17 cellular contexts compared by ENCODE assay signal in genomic region chr1:180401999-180402398, GRCh38.
"Had no signal": no experiment of that assay in that cellular context is flagged by ENCODE, and none has a peak within 500 bp of the region (broad histone marks: within the 10 kb centered on the region; RNA-seq: fewer than 3 reads in every experiment).

No MANE protein-coding gene starts in this region.

- H3K4me3 ChIP-seq: ascending aorta, colonic mucosa, smooth muscle cell, tibial artery had no signal

- H3K27ac ChIP-seq: ascending aorta, colonic mucosa, tibial artery had no signal

- DNase-seq: activated CD4-positive, alpha-beta T cell treated with anti-CD3 and anti-CD28 coated beads, Interleukin-2, amount 50 U/mL, for 1 hour; activated gamma-delta T cell; colonic mucosa; foreskin melanocyte; glutamatergic neuron; midbrain; nucleus accumbens; stimulated activated CD4-positive, alpha-beta T cell treated with anti-CD3 and anti-CD28 coated beads, Interleukin-4, amount 100 ng/mL, for 4 hours; stimulated activated naive CD4-positive, alpha-beta T cell treated with Interleukin-2 at 50 U/mL for 16 hours; substantia nigra; tibial artery had no signal

- H3K27me3 ChIP-seq: ascending aorta, colonic mucosa, tibial artery had no signal

- ATAC-seq: activated CD4-positive, CD25-positive, alpha-beta regulatory T cell treated with anti-CD3 and anti-CD28 coated beads, Interleukin-2, amount 50 U/mL, for 24 hours; sciatic nerve had no signal

- FAIRE-seq: keratinocyte, urothelium cell line had no signal

- H3K9me3 ChIP-seq: ascending aorta, colonic mucosa, tibial artery had no signal

- H3K4me2 ChIP-seq: smooth muscle cell had no signal

- H3K36me3 ChIP-seq: ascending aorta, colonic mucosa had no signal

- H3K4me1 ChIP-seq: ascending aorta, colonic mucosa, tibial artery had no signal
